Comparison of ENCODE assay signal across 8 cellular contexts in the genomic region with DNA sequence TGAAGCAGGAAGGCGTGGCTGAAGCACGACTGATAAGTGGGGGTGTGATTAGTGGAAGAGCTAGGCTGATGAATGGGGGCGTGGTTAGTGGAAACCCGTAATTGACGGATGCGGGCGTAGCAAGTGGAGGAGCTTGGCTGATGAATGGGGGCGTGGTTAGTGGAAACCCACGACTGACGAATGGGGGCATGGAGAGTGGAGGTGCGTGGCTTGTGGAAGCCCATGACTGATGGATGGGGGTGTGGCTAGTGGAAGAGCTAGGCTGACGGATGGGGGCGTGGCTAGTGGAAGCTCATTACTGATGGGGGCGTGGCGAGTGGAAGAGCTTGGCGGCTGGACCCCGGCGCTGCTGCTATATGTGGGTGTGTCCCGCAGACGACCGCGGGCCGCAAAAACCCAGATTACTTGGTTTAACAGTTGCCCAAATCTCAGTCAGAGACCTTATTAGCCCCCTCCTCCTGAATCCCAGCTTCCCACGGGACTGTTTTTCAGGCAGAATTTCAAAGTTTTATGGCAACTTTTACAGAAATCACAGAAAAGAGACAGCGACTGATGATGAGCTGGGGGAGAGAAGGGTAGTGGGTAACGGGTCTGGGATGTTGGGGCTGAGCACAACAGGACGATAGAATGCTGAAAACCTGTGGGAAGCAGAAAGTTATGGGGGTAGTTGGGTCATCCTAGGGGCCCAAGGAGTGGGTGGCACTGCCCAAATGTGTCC. TPM values are rescaled to one million over a fixed set of nuclear protein-coding genes. Genes with fewer than 3 reads are reported as not detected.
DNase-seq lines count a peak whose midpoint lies in the region; ATAC-seq, FAIRE-seq and TF ChIP-seq lines count a peak whose summit lies in the region.

No MANE protein-coding gene starts in this region.

- H3K27me3 ChIP-seq in BJ (ENCODE audit: control insufficient read depth, insufficient read depth, low read length) (peaks cover 9% of the 10 kb centered on the region), keratinocyte (ENCODE audit: control insufficient read depth, extremely low read depth, insufficient read depth, low read length) (peaks cover 20% of the 10 kb centered on the region)

- peak overlapping the region; percentile 51 for H2AFZ ChIP-seq in keratinocyte (ENCODE audit: control insufficient read depth, low read length)

- H3K36me3 ChIP-seq in BJ (ENCODE audit: control insufficient read depth, insufficient read depth, low read length) (no peaks in the 10 kb centered on the region), HEK293 (ENCODE audit: control insufficient read depth in 2 of 2, insufficient read depth in 1 of 2, low read length in 2 of 2) (no peaks in the 10 kb centered on the region), keratinocyte (ENCODE audit: control insufficient read depth in 2 of 2, extremely low read depth in 1 of 2, insufficient read depth in 2 of 2, low read length in 2 of 2) (no peaks in the 10 kb centered on the region)

- peak overlapping the region; percentile 85 for H3K4me2 ChIP-seq in keratinocyte (ENCODE audit: control insufficient read depth, extremely low read depth, insufficient read depth, low read depth, low read length)

- POLR2A ChIA-PET in BJ (lab: Charles Lee) (interaction anchor here (0.8 kb wide), 1 partner anchor 298 kb away, joined by 3 read pairs; no protein-coding TSS in a partner anchor), HEK293 (lab: Yijun Ruan, JAX) (interaction anchor here (0.5 to 1.7 kb wide), 21 partner anchors 8 to 336 kb away, joined by 3 to 20 read pairs (median 4); a partner anchor contains a TSS)

- H3K4me1 ChIP-seq in HEK293 (ENCODE audit: control insufficient read depth, insufficient read depth, low read length): peaks cover 10% of the 10 kb centered on the region
- peaks cover 13% of the 10 kb centered on the region for H3K4me1 ChIP-seq in keratinocyte (ENCODE audit: control insufficient read depth, extremely low read depth, insufficient read depth, low read length)

- H3K9ac ChIP-seq in keratinocyte (ENCODE audit: control insufficient read depth, extremely low read depth, insufficient read depth, low read length): no peak overlapping the region

- DNase-seq in BJ (ENCODE audit: low read depth) (peak; percentile 97), NCI-H446 (lab: John Stamatoyannopoulos, UW) (peak; percentile 99 to 100), cerebellar nuclear complex (lab: John Stamatoyannopoulos, UW) (peak; percentile 85 to 90), keratinocyte (ENCODE audit: low read depth, low spot score) (peak; percentile 99), cortex of kidney (lab: John Stamatoyannopoulos, UW) (no peak)
- DNase-seq in stimulated activated CD4-positive, alpha-beta T cell treated with anti-CD3 and anti-CD28 coated beads, Interleukin-1b, Interleukin-23, amount 100 ng/mL, for 4 hours (ENCODE audit: low read depth in 2 of 2): peak; percentile 65 to 67

- CTCF ChIA-PET in BJ (lab: Yijun Ruan, JAX) (interaction anchor here (0.7 to 10.0 kb wide), 32 partner anchors 8 to 340 kb away, joined by 3 to 428 read pairs (median 4); a partner anchor contains a TSS), HEK293 (lab: Yijun Ruan, JAX) (interaction anchor here (0.5 to 4.1 kb wide), 49 partner anchors 9 to 885 kb away, joined by 3 to 61 read pairs (median 4); a partner anchor contains a TSS)

- H3K9me3 ChIP-seq in HEK293 (ENCODE audit: control insufficient read depth, insufficient read depth, low read depth, low read length) (no peaks in the 10 kb centered on the region), keratinocyte (ENCODE audit: control insufficient read depth, low read depth, low read length) (no peaks in the 10 kb centered on the region)

- no peaks in the 10 kb centered on the region for H3K79me2 ChIP-seq in keratinocyte (ENCODE audit: control insufficient read depth, insufficient read depth, low read length)

- no peaks in the 10 kb centered on the region for H4K20me1 ChIP-seq in keratinocyte (ENCODE audit: control insufficient read depth, extremely low read depth, insufficient read depth, low read length)

- peak overlapping the region; percentile 24; the same call in 1 of the 2 replicates for H3K4me3 ChIP-seq in BJ (ENCODE audit: low read depth, low read length)
- H3K4me3 ChIP-seq in HEK293 (ENCODE audit: low read depth, low read length): peak overlapping the region; percentile 4; the same call in 1 of the 2 replicates
- H3K4me3 ChIP-seq in keratinocyte (ENCODE audit: control insufficient read depth in 2 of 3, extremely low read depth in 1 of 3, insufficient read depth in 2 of 3, low read depth in 1 of 3, low read length in 3 of 3): peak overlapping the region in 2 of 3 experiments; percentile 49 to 59

- TF ChIP-seq CTCF in BJ (IDR thresholded peaks at IDR 0.05; ENCODE audit: insufficient read depth, low read depth, low read length): no peak
- TF ChIP-seq CTCF in HEK293 (tag by site-specific recombination; IDR thresholded peaks at IDR 0.05): no peak
- TF ChIP-seq CTCF in keratinocyte (optimal IDR thresholded peaks at IDR 0.05 in 1 of 3, IDR thresholded peaks at IDR 0.05 in 1 of 3, conservative IDR thresholded peaks at IDR 0.05 in 1 of 3; ENCODE audit: extremely low read depth in 1 of 3, insufficient read depth in 2 of 3, low read length in 3 of 3): no peak

- peak; percentile 85 to 88 for ATAC-seq in activated CD4-positive, CD25-positive, alpha-beta regulatory T cell treated with anti-CD3 and anti-CD28 coated beads, Interleukin-2, amount 50 U/mL, for 24 hours

- FAIRE-seq in keratinocyte (lab: Jason Lieb, UNC): peak; percentile 80

- no peaks in the 10 kb centered on the region for H3K9me1 ChIP-seq in keratinocyte (ENCODE audit: control insufficient read depth, extremely low read depth, insufficient read depth, low read length)

- H3K27ac ChIP-seq in HEK293 (ENCODE audit: extremely low read depth, low read depth, low read length) (no peak overlapping the region), keratinocyte (ENCODE audit: control insufficient read depth, insufficient read depth, low read length) (no peak overlapping the region)

- dilution Hi-C loops in keratinocyte (cut with MboI; ENCODE audit: extremely low pct_ligation_motif_present, low sequenced_read_pairs): no loop called here

TF ChIP-seq in HEK293, 187 proteins besides CTCF, POLR2A, EP300 and RAD21 (continues in another document):
- TF ChIP-seq, protein P1, sequence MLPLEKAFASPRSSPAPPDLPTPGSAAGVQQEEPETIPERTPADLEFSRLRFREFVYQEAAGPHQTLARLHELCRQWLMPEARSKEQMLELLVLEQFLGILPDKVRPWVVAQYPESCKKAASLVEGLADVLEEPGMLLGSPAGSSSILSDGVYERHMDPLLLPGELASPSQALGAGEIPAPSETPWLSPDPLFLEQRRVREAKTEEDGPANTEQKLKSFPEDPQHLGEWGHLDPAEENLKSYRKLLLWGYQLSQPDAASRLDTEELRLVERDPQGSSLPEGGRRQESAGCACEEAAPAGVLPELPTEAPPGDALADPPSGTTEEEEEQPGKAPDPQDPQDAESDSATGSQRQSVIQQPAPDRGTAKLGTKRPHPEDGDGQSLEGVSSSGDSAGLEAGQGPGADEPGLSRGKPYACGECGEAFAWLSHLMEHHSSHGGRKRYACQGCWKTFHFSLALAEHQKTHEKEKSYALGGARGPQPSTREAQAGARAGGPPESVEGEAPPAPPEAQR (tag by site-specific recombination; IDR thresholded peaks at IDR 0.05): no peak
- no peak for TF ChIP-seq SCRT1 (tag by site-specific recombination; IDR thresholded peaks at IDR 0.05; ENCODE audit: borderline replicate concordance)

RNA-seq across cellular contexts. Expression of a gene that starts 9.0 kb away (rescaled TPM):
- polyA plus RNA-seq in BJ (2011; rRNA removed) (35.0 and 51.3 TPM in 2 replicates), keratinocyte (1.7 to 4.3 TPM (median 3.0 TPM) in 3 replicates)
- 69.0 and 80.9 TPM in 2 replicates for polyA minus RNA-seq in BJ (2011; rRNA and poly(A)+ RNA removed)
- polyA plus RNA-seq in keratinocyte (2011; ENCODE audit: low read depth): 2.2 TPM
- 3.5 and 6.7 TPM in 2 replicates for polyA plus RNA-seq in keratinocyte (2011; cell fraction: cytosol; rRNA removed)
- polyA plus RNA-seq in keratinocyte (2011; cell fraction: nucleus; rRNA removed): 9.0 and 14.3 TPM in 2 replicates
- polyA plus RNA-seq in keratinocyte (2012; ENCODE audit: low replicate concordance): 1.9 and 7.0 TPM in 2 replicates
- polyA minus RNA-seq in keratinocyte: 2.6 to 6.1 TPM (median 4.2 TPM) in 3 replicates
- polyA minus RNA-seq in keratinocyte (2011; cell fraction: cytosol; rRNA and poly(A)+ RNA removed): 13.0 TPM
- polyA minus RNA-seq in keratinocyte (2011; cell fraction: nucleus; rRNA and poly(A)+ RNA removed): 4.2 and 5.0 TPM in 2 replicates

RNA-seq across cellular contexts. Expression of a gene that starts 43.4 kb away (rescaled TPM):
- polyA plus RNA-seq in BJ (2011; rRNA removed) (0.02 TPM in 1 of 2 replicates, not detected in the other), keratinocyte (0.03 to 0.17 TPM (median 0.04 TPM) in 3 replicates)
- polyA minus RNA-seq in BJ (2011; rRNA and poly(A)+ RNA removed): 0.62 TPM in 1 of 2 replicates, not detected in the other
- polyA plus RNA-seq in keratinocyte (2011; ENCODE audit: low read depth): 0.44 TPM
- polyA plus RNA-seq in keratinocyte (2011; cell fraction: cytosol; rRNA removed): 0.06 and 0.15 TPM in 2 replicates
- 0.41 and 0.45 TPM in 2 replicates for polyA plus RNA-seq in keratinocyte (2011; cell fraction: nucleus; rRNA removed)
- 0.14 and 0.28 TPM in 2 replicates for polyA plus RNA-seq in keratinocyte (2012; ENCODE audit: low replicate concordance)
- 0.07 to 1.3 TPM in 2 of 3 replicates, not detected in the other for polyA minus RNA-seq in keratinocyte
- polyA minus RNA-seq in keratinocyte (2011; cell fraction: cytosol; rRNA and poly(A)+ RNA removed): 0.58 TPM
- polyA minus RNA-seq in keratinocyte (2011; cell fraction: nucleus; rRNA and poly(A)+ RNA removed): 0.21 TPM in 1 of 2 replicates, not detected in the other

RNA-seq across cellular contexts. Expression of a gene that starts 55.7 kb away (rescaled TPM):
- polyA plus RNA-seq in BJ (2011; rRNA removed) (7.0 and 12.1 TPM in 2 replicates), keratinocyte (7.0 to 10.2 TPM (median 7.3 TPM) in 3 replicates)
- polyA minus RNA-seq in BJ (2011; rRNA and poly(A)+ RNA removed): 4.4 and 8.2 TPM in 2 replicates
- 4.0 TPM for polyA plus RNA-seq in keratinocyte (2011; ENCODE audit: low read depth)
- polyA plus RNA-seq in keratinocyte (2011; cell fraction: cytosol; rRNA removed): 4.4 and 5.9 TPM in 2 replicates
- 19.2 and 21.7 TPM in 2 replicates for polyA plus RNA-seq in keratinocyte (2011; cell fraction: nucleus; rRNA removed)
- polyA plus RNA-seq in keratinocyte (2012; ENCODE audit: low replicate concordance): 7.0 and 8.9 TPM in 2 replicates
- polyA minus RNA-seq in keratinocyte: 5.8 to 11.3 TPM (median 6.8 TPM) in 3 replicates
- 6.7 TPM for polyA minus RNA-seq in keratinocyte (2011; cell fraction: cytosol; rRNA and poly(A)+ RNA removed)
- 4.5 and 5.8 TPM in 2 replicates for polyA minus RNA-seq in keratinocyte (2011; cell fraction: nucleus; rRNA and poly(A)+ RNA removed)

Comparison
In these comparisons a context has a peak if more than half of its experiments do, and no peak if none do; other contexts are left out.
1. H3K4me3 ChIP-seq: peak in every context shown above with its lines; median percentile 54 in keratinocyte; 24 in BJ; 4 in HEK293.